17 cellular contexts compared by ENCODE assay signal in the genomic region with DNA sequence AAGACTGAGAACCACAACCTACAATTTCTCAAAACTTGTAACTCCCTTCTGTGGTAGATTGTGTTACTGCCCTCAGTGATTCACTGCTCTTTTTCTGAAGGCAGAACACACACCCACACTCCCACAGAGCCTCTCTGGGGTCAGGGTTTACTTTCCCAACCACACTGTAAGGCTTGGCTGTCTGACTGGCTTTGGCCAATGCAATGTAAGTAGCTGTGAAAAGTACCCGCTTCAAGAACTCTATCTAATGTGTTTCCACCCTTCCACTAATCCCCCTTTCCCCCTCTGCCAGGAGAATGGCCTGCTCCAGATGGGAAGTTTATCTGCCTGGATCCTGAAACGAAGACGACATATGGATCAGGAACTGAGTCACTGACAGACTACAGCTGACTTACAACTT.
DNase-seq lines count a peak whose midpoint lies in the region; ATAC-seq and TF ChIP-seq lines count a peak whose summit lies in the region.
"Had no signal": no experiment of that assay in that cellular context is flagged by ENCODE, and none has a peak within 500 bp of the region (broad histone marks: within the 10 kb centered on the region; RNA-seq: fewer than 3 reads in every experiment).

No MANE protein-coding gene starts in this region.

- H3K18ac ChIP-seq in mesendoderm (ENCODE audit: low read length): no peak overlapping the region

- H4K8ac ChIP-seq in mesendoderm (ENCODE audit: low read depth, low read length): no peak overlapping the region

- H3K79me1 ChIP-seq in mesendoderm (ENCODE audit: low read length): no peaks in the 10 kb centered on the region

- H2BK15ac ChIP-seq in mesendoderm (replicated peaks; ENCODE audit: low read depth): no peak overlapping the region

- H3K4me2 ChIP-seq in fibroblast of lung (ENCODE audit: extremely low read depth, insufficient read depth, low read length): no peak overlapping the region
- no peak overlapping the region for H3K4me2 ChIP-seq in mesendoderm (ENCODE audit: low read length)

- H3K4me1 ChIP-seq in fibroblast of lung (ENCODE audit: control insufficient read depth, extremely low read depth, insufficient read depth, low read length) (no peaks in the 10 kb centered on the region), mesendoderm (ENCODE audit: control insufficient read depth, low read depth, low read length) (no peaks in the 10 kb centered on the region)
- H3K4me1 ChIP-seq in effector memory CD4-positive, alpha-beta T cell (ENCODE audit: control insufficient read depth, insufficient read depth, low read length, poor library complexity, severe bottlenecking): no peaks in the 10 kb centered on the region

- H4K5ac ChIP-seq in mesendoderm (ENCODE audit: low read length): no peak overlapping the region

- H3K27me3 ChIP-seq in fibroblast of lung (ENCODE audit: control insufficient read depth, insufficient read depth, low read length) (no peaks in the 10 kb centered on the region), mesendoderm (ENCODE audit: insufficient read depth, low read length, poor library complexity) (no peaks in the 10 kb centered on the region)
- H3K27me3 ChIP-seq in effector memory CD4-positive, alpha-beta T cell (replicated peaks; ENCODE audit: control insufficient read depth, insufficient read depth, low read length, poor library complexity, severe bottlenecking): no peaks in the 10 kb centered on the region

- no peaks in the 10 kb centered on the region for H4K20me1 ChIP-seq in fibroblast of lung (ENCODE audit: control insufficient read depth, extremely low read depth, insufficient read depth, low read length)

- H3K79me2 ChIP-seq in fibroblast of lung (ENCODE audit: control insufficient read depth, insufficient read depth, low read length): no peaks in the 10 kb centered on the region
- no peaks in the 10 kb centered on the region for H3K79me2 ChIP-seq in mesendoderm (ENCODE audit: control insufficient read depth, insufficient read depth, low read length)

- H3K4me3 ChIP-seq in fibroblast of lung (replicated peaks in 1 of 4; ENCODE audit: control extremely low read depth in 1 of 4, insufficient read depth in 1 of 4, low read depth in 3 of 4, low read length in 4 of 4): no peak overlapping the region
- H3K4me3 ChIP-seq in effector memory CD4-positive, alpha-beta T cell (ENCODE audit: insufficient read depth, low read depth, low read length, poor library complexity, severe bottlenecking): no peak overlapping the region
- H3K4me3 ChIP-seq in mesendoderm (ENCODE audit: low read length): no peak overlapping the region
- H3K4me3 ChIP-seq: SK-N-MC had no signal

- ATAC-seq in GM19463 (IDR thresholded peaks at IDR 0.05; ENCODE audit: unreplicated experiment): no peak
- ATAC-seq: activated naive CD8-positive, alpha-beta T cell treated with anti-CD3 and anti-CD28 coated beads, Interleukin-2, amount 50 U/mL, for 24 hours; effector memory CD8-positive, alpha-beta T cell had no signal

- H3K56ac ChIP-seq in mesendoderm (ENCODE audit: low read length): no peak overlapping the region

- no peak overlapping the region for H3K27ac ChIP-seq in fibroblast of lung (ENCODE audit: insufficient read depth, low read length)
- no peak overlapping the region for H3K27ac ChIP-seq in effector memory CD4-positive, alpha-beta T cell (ENCODE audit: insufficient read depth, low read length, poor library complexity, severe bottlenecking)
- no peak overlapping the region for H3K27ac ChIP-seq in mesendoderm (ENCODE audit: low read depth, low read length)
- H3K27ac ChIP-seq: SK-N-MC had no signal

- H2BK120ac ChIP-seq in mesendoderm (ENCODE audit: low read depth, low read length): no peak overlapping the region

- no peak overlapping the region for H2BK5ac ChIP-seq in mesendoderm (ENCODE audit: low read length)

- no peaks in the 10 kb centered on the region for H3K9me3 ChIP-seq in fibroblast of lung (ENCODE audit: control insufficient read depth, insufficient read depth, low read depth, low read length)
- no peaks in the 10 kb centered on the region for H3K9me3 ChIP-seq in effector memory CD4-positive, alpha-beta T cell (ENCODE audit: control insufficient read depth, low read length)

- no peak overlapping the region for H2AFZ ChIP-seq in fibroblast of lung (ENCODE audit: low read length)

- WGBS in mesendoderm (ENCODE audit: extremely low coverage, insufficient coverage, low lambda C conversion rate): no CpG with 5 or more reads among the region's 3 CpGs

- H3K23ac ChIP-seq in mesendoderm (ENCODE audit: low read length): no peak overlapping the region

- no peak overlapping the region for H3K4ac ChIP-seq in mesendoderm (ENCODE audit: low read depth, low read length)

- TF ChIP-seq CTCF in fibroblast of lung (conservative IDR thresholded peaks at IDR 0.05 in 1 of 2, IDR thresholded peaks at IDR 0.05 in 1 of 2; ENCODE audit: low read depth in 1 of 2, low read length in 2 of 2): no peak

- H3K36me3 ChIP-seq in fibroblast of lung (ENCODE audit: control insufficient read depth, insufficient read depth, low read length) (no peaks in the 10 kb centered on the region), mesendoderm (ENCODE audit: control insufficient read depth, insufficient read depth, low read length) (peaks cover 2% of the 10 kb centered on the region)
- no peaks in the 10 kb centered on the region for H3K36me3 ChIP-seq in effector memory CD4-positive, alpha-beta T cell (ENCODE audit: control insufficient read depth, insufficient read depth, low read length)

- no peak overlapping the region for H2AK5ac ChIP-seq in mesendoderm (ENCODE audit: low read length)

- DNase-seq in GM03348 (ENCODE audit: low spot score) (peak; percentile 36), SW480 (ENCODE audit: low spot score) (peak; percentile 0), fibroblast of lung (ENCODE audit: low read depth in 2 of 2) (peak; percentile 86 to 89), renal cortical epithelial cell (ENCODE audit: low read depth) (peak; percentile 78), NCI-H128 (lab: John Stamatoyannopoulos, UW; ENCODE audit: unreplicated experiment) (no peak), mesendoderm (no peak)
- no peak for DNase-seq in effector memory CD4-positive, alpha-beta T cell
- DNase-seq: activated CD4-positive, CD25-positive, alpha-beta regulatory T cell; activated CD8-positive, alpha-beta memory T cell treated with anti-CD3 and anti-CD28 coated beads, Interleukin-2, amount 50 U/mL, for 48 hours; activated naive CD8-positive, alpha-beta T cell treated with anti-CD3 and anti-CD28 coated beads, Interleukin-2, amount 50 U/mL, for 24 hours; CD4-positive, CD25-positive, alpha-beta regulatory T cell; effector memory CD8-positive, alpha-beta T cell; left ventricle myocardium superior; NCI-H1694 treated with DMSO at 0.1 percent for 48 hours; NK-92 treated with Interleukin-12 subunit alpha and Interleukin-12 subunit beta, amount 100 ng/mL, for 24 hours had no signal

- H3K9ac ChIP-seq in fibroblast of lung (ENCODE audit: insufficient read depth, low read length) (no peak overlapping the region), mesendoderm (ENCODE audit: low read length) (no peak overlapping the region)

Comparison
In these comparisons a context has a peak if more than half of its experiments do, and no peak if none do; other contexts are left out.
1. DNase-seq: peak in GM03348 (single experiment), SW480 (single experiment), fibroblast of lung (2 of 2) and renal cortical epithelial cell (single experiment); none in NCI-H128 (single experiment), effector memory CD4-positive, alpha-beta T cell (0 of 3) and mesendoderm (single experiment).